ENCODE assay signal across 9 cellular contexts in genomic region chr2:98768765-98769476, GRCh38. TPM values are rescaled to one million over a fixed set of nuclear protein-coding genes. Genes with fewer than 3 reads are reported as not detected.
DNase-seq lines count a peak whose midpoint lies in the region; ATAC-seq and TF ChIP-seq lines count a peak whose summit lies in the region.
"Had no signal": no experiment of that assay in that cellular context is flagged by ENCODE, and none has a peak within 500 bp of the region (broad histone marks: within the 10 kb centered on the region; RNA-seq: fewer than 3 reads in every experiment).

No MANE protein-coding gene starts in this region.

- H3K9me3 ChIP-seq in Caco-2 (no peaks in the 10 kb centered on the region), Loucy (ENCODE audit: insufficient read depth, low read depth, low read length) (no peaks in the 10 kb centered on the region), lower lobe of right lung (no peaks in the 10 kb centered on the region)

- H3K27ac Mint-ChIP-seq in Caco-2 (ENCODE audit: unreplicated experiment) = peak overlapping the region; percentile 86
- peak overlapping the region; percentile 85 for H3K27ac Mint-ChIP-seq in activated naive CD8-positive, alpha-beta T cell

- H3F3A ChIP-seq in Loucy (ENCODE audit: low read depth) = 0 out of 2 replicates have a peak, but pooled peaks cover 11% of the 10 kb centered on the region

- intact Hi-C loops in Caco-2 (cut with micrococcal nuclease; ENCODE audit: unreplicated experiment) (no loop called here), lower lobe of right lung (cut with DNase I) (no loop called here), posterior cingulate gyrus (cut with DNase I) (no loop called here)

- CTCF ChIA-PET in Caco-2 (lab: Charles Lee) = no interaction called here

- no peaks in the 10 kb centered on the region for H3K27me3 ChIP-seq in Caco-2 (replicated peaks; ENCODE audit: control insufficient read depth, insufficient read depth, low read length)
- no peaks in the 10 kb centered on the region for H3K27me3 ChIP-seq in Loucy (ENCODE audit: insufficient read depth, low read length, poor library complexity, severe bottlenecking)
- no peaks in the 10 kb centered on the region for H3K27me3 ChIP-seq in lower lobe of right lung (ENCODE audit: low read depth)
- H3K27me3 ChIP-seq in foreskin keratinocyte = peaks cover 11% of the 10 kb centered on the region

- H3K27me3 Mint-ChIP-seq in Caco-2 (ENCODE audit: insufficient read depth, unreplicated experiment) = no peaks in the 10 kb centered on the region
- H3K27me3 Mint-ChIP-seq in activated naive CD8-positive, alpha-beta T cell = no peaks in the 10 kb centered on the region

- no peaks in the 10 kb centered on the region for H3K9me3 Mint-ChIP-seq in Caco-2 (ENCODE audit: unreplicated experiment)
- H3K9me3 Mint-ChIP-seq in activated naive CD8-positive, alpha-beta T cell (ENCODE audit: low read depth) = no peaks in the 10 kb centered on the region

- H3K4me3 ChIP-seq in Caco-2 (ENCODE audit: low read depth, low read length) (no peak overlapping the region), Loucy (ENCODE audit: low read length, poor library complexity, severe bottlenecking) (no peak overlapping the region), lower lobe of right lung (no peak overlapping the region)
- H3K4me3 ChIP-seq: GM12878 had no signal

- H3K36me3 ChIP-seq in Caco-2 (ENCODE audit: control insufficient read depth, insufficient read depth, low read length) (no peaks in the 10 kb centered on the region), Loucy (ENCODE audit: insufficient read depth, low read length) (no peaks in the 10 kb centered on the region), lower lobe of right lung (no peaks in the 10 kb centered on the region)

- DNase-seq in Caco-2 (no peak), lower lobe of right lung (no peak), posterior cingulate gyrus (no peak), foreskin keratinocyte (no peak), MV-4-11 (lab: John Stamatoyannopoulos, UW) (no peak)
- DNase-seq in stimulated activated CD4-positive, alpha-beta T cell treated with anti-CD3 and anti-CD28 coated beads, Interleukin-4, amount 100 ng/mL, for 24 hours = no peak

- H3K4me3 Mint-ChIP-seq in Caco-2 (ENCODE audit: unreplicated experiment) = no peak overlapping the region
- peak overlapping the region; percentile 59 for H3K4me3 Mint-ChIP-seq in activated naive CD8-positive, alpha-beta T cell

- peak in 1 of 2 donors; percentile 9 for ATAC-seq in lower lobe of right lung
- no peak for ATAC-seq in foreskin keratinocyte
- ATAC-seq: GM12878 had no signal

- peaks cover 9% of the 10 kb centered on the region for H3K36me3 Mint-ChIP-seq in Caco-2 (ENCODE audit: insufficient read depth, unreplicated experiment)
- no peaks in the 10 kb centered on the region for H3K36me3 Mint-ChIP-seq in activated naive CD8-positive, alpha-beta T cell

- H3K4me1 ChIP-seq in Caco-2 = peaks cover 47% of the 10 kb centered on the region
- peaks cover 74% of the 10 kb centered on the region for H3K4me1 ChIP-seq in Loucy (ENCODE audit: insufficient read depth, low read length, poor library complexity, severe bottlenecking)
- peaks cover 43% of the 10 kb centered on the region for H3K4me1 ChIP-seq in lower lobe of right lung
- H3K4me1 ChIP-seq in foreskin keratinocyte = no peaks in the 10 kb centered on the region

- H3K9me2 ChIP-seq in Loucy (replicated peaks; ENCODE audit: low read depth, low read length) = no peaks in the 10 kb centered on the region

- POLR2A ChIA-PET in Caco-2 (lab: Charles Lee) = no interaction called here

- peak overlapping the region; percentile 50 for H3K4me2 ChIP-seq in Loucy (ENCODE audit: low read depth, low read length, poor library complexity, severe bottlenecking)

- H3K27ac ChIP-seq in lower lobe of right lung (peak overlapping the region; percentile 5), foreskin keratinocyte (no peak overlapping the region)

- H3K9ac ChIP-seq in Loucy (ENCODE audit: low read depth, low read length, poor library complexity, severe bottlenecking) = peak overlapping the region; percentile 3

- H3K4me1 Mint-ChIP-seq in Caco-2 (ENCODE audit: low read depth, unreplicated experiment) = peaks cover 56% of the 10 kb centered on the region
- H3K4me1 Mint-ChIP-seq in activated naive CD8-positive, alpha-beta T cell (ENCODE audit: low read depth) = peaks cover 83% of the 10 kb centered on the region

- TF ChIP-seq CTCF in Caco-2 (IDR thresholded peaks at IDR 0.05; ENCODE audit: insufficient read depth in 1 of 2, low read depth in 1 of 2, low read length in 1 of 2, severe bottlenecking in 1 of 2, unreplicated experiment in 1 of 2) (no peak), Loucy (conservative IDR thresholded peaks at IDR 0.05; ENCODE audit: low read length) (no peak), lower lobe of right lung (IDR thresholded peaks at IDR 0.05) (no peak), foreskin keratinocyte (conservative IDR thresholded peaks at IDR 0.05) (no peak)

- H2AFZ ChIP-seq in Loucy (ENCODE audit: low read length) = no peak overlapping the region

- H4K20me1 ChIP-seq in Loucy (ENCODE audit: insufficient read depth, low read length, poor library complexity, severe bottlenecking) = no peaks in the 10 kb centered on the region

- H3K79me2 ChIP-seq in Loucy (ENCODE audit: insufficient read depth, low read length) = no peaks in the 10 kb centered on the region

- no TSS peak for BruUV-seq in Caco-2 (replicated peaks; lab: Mats Ljungman, UMichigan)

RNA-seq across cellular contexts. Expression of gene MGAT4A, which starts 38.0 kb away (rescaled TPM):
- total RNA-seq in Caco-2 (2022) (63.7 and 72.3 TPM in 2 replicates), lower lobe of right lung (82.0 TPM), foreskin keratinocyte (0.31 and 0.63 TPM in 2 replicates)
- polyA plus RNA-seq in foreskin keratinocyte = 0.17 and 0.26 TPM in 2 replicates

Comparison
In these comparisons a context has a peak if more than half of its experiments do, and no peak if none do; other contexts are left out.
1. RNA of gene MGAT4A, which starts 38.0 kb away (total RNA-seq): 82.0 TPM in lower lobe of right lung (single experiment) and 63.7 to 72.3 TPM in Caco-2; 0.31 to 0.63 TPM in foreskin keratinocyte; every median in the first group is over 10 times any median in the second.